ENCODE assay signal across 10 cellular contexts in the genomic region with DNA sequence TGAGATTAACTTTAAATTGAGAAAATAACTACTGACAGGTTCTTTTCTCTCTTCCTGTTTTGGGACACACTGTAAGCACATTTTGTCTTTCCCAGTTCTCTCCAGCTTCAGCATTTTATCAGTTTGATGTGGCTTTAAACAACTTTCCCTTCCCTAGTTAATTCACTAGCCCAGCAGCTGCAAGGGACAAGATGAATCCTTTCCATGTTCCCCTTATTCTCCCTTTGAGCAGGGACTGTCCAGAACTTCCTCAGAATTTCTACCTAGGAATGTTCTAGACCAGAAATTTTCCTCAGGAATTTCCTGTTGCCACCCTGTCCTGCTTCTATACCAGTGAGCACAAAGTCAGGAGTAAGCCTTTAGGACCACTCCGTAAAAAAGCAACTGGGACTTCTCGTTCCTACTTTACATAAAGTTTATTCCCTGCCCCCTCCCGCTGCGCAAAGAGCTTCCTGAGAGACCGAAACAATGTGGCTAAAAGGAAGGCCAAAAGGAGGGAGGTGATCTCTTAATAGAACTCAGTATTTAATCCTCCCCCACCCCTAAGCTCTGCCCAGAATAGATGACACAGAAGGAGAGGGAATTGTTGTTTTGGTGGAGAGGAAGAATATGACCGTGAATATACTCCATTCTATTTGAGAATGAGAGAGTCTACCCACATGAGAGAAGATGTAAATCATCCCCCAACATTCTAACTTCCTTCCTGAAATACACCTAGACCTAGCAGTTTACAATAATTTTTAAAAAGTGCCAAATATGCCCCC.
A peak's percentile ranks its signal among the peaks of the same experiment; 100 is the strongest.
DNase-seq lines count a peak whose midpoint lies in the region; ATAC-seq and TF ChIP-seq lines count a peak whose summit lies in the region.
"Had no signal": no experiment of that assay in that cellular context is flagged by ENCODE, and none has a peak within 500 bp of the region (broad histone marks: within the 10 kb centered on the region; RNA-seq: fewer than 3 reads in every experiment).

No MANE protein-coding gene starts in this region.

- intact Hi-C loops in Caco-2 (cut with micrococcal nuclease; ENCODE audit: unreplicated experiment): no loop called here

- H3K27me3 Mint-ChIP-seq in Caco-2 (ENCODE audit: insufficient read depth, unreplicated experiment) (no peaks in the 10 kb centered on the region), endodermal cell (ENCODE audit: insufficient read depth) (no peaks in the 10 kb centered on the region)

- BruUV-seq in Caco-2 (replicated peaks; lab: Mats Ljungman, UMichigan): no TSS peak

- H3K23ac ChIP-seq in neuronal stem cell (ENCODE audit: low read depth, low read length, poor library complexity): no peak overlapping the region

- peak overlapping the region; percentile 82 for H2AFZ ChIP-seq in neuronal stem cell (ENCODE audit: low read length)

- H4K8ac ChIP-seq in neuronal stem cell (ENCODE audit: low read depth, low read length): no peak overlapping the region

- H3K27ac ChIP-seq in endodermal cell (ENCODE audit: low read depth, low read length) (no peak overlapping the region), neuronal stem cell (replicated peaks; ENCODE audit: low read length) (peak overlapping the region; percentile 69)

- H3K4me3 Mint-ChIP-seq in Caco-2 (ENCODE audit: unreplicated experiment) (no peak overlapping the region), endodermal cell (peak overlapping the region; percentile 16)

- no peak overlapping the region for H3K14ac ChIP-seq in neuronal stem cell (ENCODE audit: low read length)

- no peaks in the 10 kb centered on the region for H3K9me3 Mint-ChIP-seq in Caco-2 (ENCODE audit: unreplicated experiment)
- peaks cover 11% of the 10 kb centered on the region for H3K9me3 Mint-ChIP-seq in endodermal cell

- no peak overlapping the region for H2BK120ac ChIP-seq in neuronal stem cell (ENCODE audit: low read depth, low read length)

- no peak overlapping the region for H2BK5ac ChIP-seq in neuronal stem cell (ENCODE audit: low read length)

- no peak overlapping the region for H2BK15ac ChIP-seq in neuronal stem cell (ENCODE audit: low read length)

- H3K4me1 Mint-ChIP-seq in Caco-2 (ENCODE audit: low read depth, unreplicated experiment): peaks cover 19% of the 10 kb centered on the region
- H3K4me1 Mint-ChIP-seq in endodermal cell: peaks cover 26% of the 10 kb centered on the region

- TF ChIP-seq CTCF in Caco-2 (IDR thresholded peaks at IDR 0.05; ENCODE audit: insufficient read depth in 1 of 2, low read depth in 1 of 2, low read length in 1 of 2, severe bottlenecking in 1 of 2, unreplicated experiment in 1 of 2): no peak
- TF ChIP-seq CTCF in endodermal cell (conservative IDR thresholded peaks at IDR 0.05): no peak

- H3K79me1 ChIP-seq in neuronal stem cell (ENCODE audit: low read depth, low read length): peaks cover 2% of the 10 kb centered on the region

- H2AK5ac ChIP-seq in neuronal stem cell (ENCODE audit: low read depth, low read length): no peak overlapping the region

- H3K4ac ChIP-seq in neuronal stem cell (ENCODE audit: low read length): no peak overlapping the region

- H3K18ac ChIP-seq in neuronal stem cell (ENCODE audit: low read length): no peak overlapping the region

- 43% methylated on average over 5 of the region's 6 CpGs; no CpG with 5 or more reads in 1 of the 2 experiments for WGBS in endodermal cell (ENCODE audit: insufficient coverage in 1 of 2, insufficient read length in 1 of 2), 2 experiments
- WGBS in neuronal stem cell (ENCODE audit: extremely low coverage in 2 of 2, insufficient read length in 2 of 2, insufficient replicate concordance in 1 of 2), 2 donors: no CpG with 5 or more reads among the region's 6 CpGs

- CTCF ChIA-PET in Caco-2 (lab: Charles Lee): no interaction called here

- H3K9me3 ChIP-seq in Caco-2: no peaks in the 10 kb centered on the region
- peaks cover 8% of the 10 kb centered on the region for H3K9me3 ChIP-seq in endodermal cell (ENCODE audit: control insufficient read depth, low read length)
- H3K9me3 ChIP-seq in neuronal stem cell (replicated peaks in 1 of 2; ENCODE audit: control insufficient read depth in 2 of 2, insufficient read depth in 1 of 2, low read depth in 1 of 2, low read length in 2 of 2): peaks cover 5 to 12% of the 10 kb centered on the region in 2 donors

- H3K36me3 Mint-ChIP-seq in Caco-2 (ENCODE audit: insufficient read depth, unreplicated experiment) (no peaks in the 10 kb centered on the region), endodermal cell (ENCODE audit: low read depth) (peaks cover 1% of the 10 kb centered on the region)

- POLR2A ChIA-PET in Caco-2 (lab: Charles Lee): no interaction called here

- DNase-seq in Caco-2 (no peak), M059J (ENCODE audit: low read depth) (peak; percentile 86), endodermal cell (peak; percentile 87), neuronal stem cell (ENCODE audit: low spot score) (no peak), NCI-H2171 treated with DMSO at 0.1 percent for 48 hours (lab: John Stamatoyannopoulos, UW) (no peak)
- no peak for DNase-seq in stimulated activated CD4-positive, alpha-beta T cell treated with anti-CD3 and anti-CD28 coated beads, Interleukin-12 subunit alpha, Interleukin-12 subunit beta, amount 100 ng/mL, for 4 hours
- DNase-seq: NCI-H2171 had no signal

- H3K4me2 ChIP-seq in neuronal stem cell (ENCODE audit: insufficient read depth, low read length, poor library complexity, severe bottlenecking): no peak overlapping the region

- H4K91ac ChIP-seq in neuronal stem cell (ENCODE audit: low read depth, low read length, poor library complexity): no peak overlapping the region

- H3K4me1 ChIP-seq in Caco-2: peaks cover 11% of the 10 kb centered on the region; the same call in 1 of the 2 replicates
- no peaks in the 10 kb centered on the region for H3K4me1 ChIP-seq in endodermal cell (ENCODE audit: control insufficient read depth, insufficient read depth, low read length)
- peaks cover 4 to 8% of the 10 kb centered on the region in 2 donors for H3K4me1 ChIP-seq in neuronal stem cell (ENCODE audit: control insufficient read depth in 2 of 2, insufficient read depth in 1 of 2, low read depth in 1 of 2, low read length in 2 of 2)

- no peak overlapping the region for H2BK12ac ChIP-seq in neuronal stem cell (ENCODE audit: low read length)

- ATAC-seq in HG02885 (IDR thresholded peaks at IDR 0.05; ENCODE audit: poor library complexity, unreplicated experiment) (no peak), HG03460 (IDR thresholded peaks at IDR 0.05; ENCODE audit: unreplicated experiment) (no peak)

- peak overlapping the region; percentile 62 for H3K27ac Mint-ChIP-seq in Caco-2 (ENCODE audit: unreplicated experiment)
- peak overlapping the region; percentile 19 for H3K27ac Mint-ChIP-seq in endodermal cell

- no peak overlapping the region for H3K9ac ChIP-seq in endodermal cell (ENCODE audit: extremely low read depth, low read length, poor library complexity, severe bottlenecking)
- no peak overlapping the region for H3K9ac ChIP-seq in neuronal stem cell (ENCODE audit: low read depth, low read length, poor library complexity)

- H3K27me3 ChIP-seq in Caco-2 (replicated peaks; ENCODE audit: control insufficient read depth, insufficient read depth, low read length) (no peaks in the 10 kb centered on the region), endodermal cell (ENCODE audit: control insufficient read depth, insufficient read depth, low read length, poor library complexity, severe bottlenecking) (no peaks in the 10 kb centered on the region), neuronal stem cell (ENCODE audit: control insufficient read depth in 3 of 3, insufficient read depth in 3 of 3, low read depth in 1 of 3, low read length in 3 of 3) (no peaks in the 10 kb centered on the region)

- no peaks in the 10 kb centered on the region for H3K36me3 ChIP-seq in Caco-2 (ENCODE audit: control insufficient read depth, insufficient read depth, low read length)
- H3K36me3 ChIP-seq in endodermal cell (ENCODE audit: control insufficient read depth, insufficient read depth, low read length): no peaks in the 10 kb centered on the region
- H3K36me3 ChIP-seq in neuronal stem cell (replicated peaks in 1 of 2; ENCODE audit: control insufficient read depth in 2 of 2, insufficient read depth in 2 of 2, low read length in 2 of 2): peaks cover 0 to 4% of the 10 kb centered on the region in 2 donors

- no peak overlapping the region for H3K4me3 ChIP-seq in Caco-2 (ENCODE audit: low read depth, low read length)
- H3K4me3 ChIP-seq in endodermal cell (ENCODE audit: low read length): peak overlapping the region; percentile 43
- peak overlapping the region in 1 of 2 donors; percentile 11 for H3K4me3 ChIP-seq in neuronal stem cell (ENCODE audit: low read length in 2 of 2)
- H3K4me3 ChIP-seq: skin epidermis had no signal

Comparison
In these comparisons a context has a peak if more than half of its experiments do, and no peak if none do; other contexts are left out.
1. DNase-seq: peak in M059J (single experiment) and endodermal cell (single experiment); none in Caco-2 (0 of 2), neuronal stem cell (single experiment), stimulated activated CD4-positive, alpha-beta T cell treated with anti-CD3 and anti-CD28 coated beads, Interleukin-12 subunit alpha, Interleukin-12 subunit beta, amount 100 ng/mL, for 4 hours (single experiment) and NCI-H2171 treated with DMSO at 0.1 percent for 48 hours (single experiment).